Comparison of ENCODE assay signal across 1 cellular context in the genomic region with DNA sequence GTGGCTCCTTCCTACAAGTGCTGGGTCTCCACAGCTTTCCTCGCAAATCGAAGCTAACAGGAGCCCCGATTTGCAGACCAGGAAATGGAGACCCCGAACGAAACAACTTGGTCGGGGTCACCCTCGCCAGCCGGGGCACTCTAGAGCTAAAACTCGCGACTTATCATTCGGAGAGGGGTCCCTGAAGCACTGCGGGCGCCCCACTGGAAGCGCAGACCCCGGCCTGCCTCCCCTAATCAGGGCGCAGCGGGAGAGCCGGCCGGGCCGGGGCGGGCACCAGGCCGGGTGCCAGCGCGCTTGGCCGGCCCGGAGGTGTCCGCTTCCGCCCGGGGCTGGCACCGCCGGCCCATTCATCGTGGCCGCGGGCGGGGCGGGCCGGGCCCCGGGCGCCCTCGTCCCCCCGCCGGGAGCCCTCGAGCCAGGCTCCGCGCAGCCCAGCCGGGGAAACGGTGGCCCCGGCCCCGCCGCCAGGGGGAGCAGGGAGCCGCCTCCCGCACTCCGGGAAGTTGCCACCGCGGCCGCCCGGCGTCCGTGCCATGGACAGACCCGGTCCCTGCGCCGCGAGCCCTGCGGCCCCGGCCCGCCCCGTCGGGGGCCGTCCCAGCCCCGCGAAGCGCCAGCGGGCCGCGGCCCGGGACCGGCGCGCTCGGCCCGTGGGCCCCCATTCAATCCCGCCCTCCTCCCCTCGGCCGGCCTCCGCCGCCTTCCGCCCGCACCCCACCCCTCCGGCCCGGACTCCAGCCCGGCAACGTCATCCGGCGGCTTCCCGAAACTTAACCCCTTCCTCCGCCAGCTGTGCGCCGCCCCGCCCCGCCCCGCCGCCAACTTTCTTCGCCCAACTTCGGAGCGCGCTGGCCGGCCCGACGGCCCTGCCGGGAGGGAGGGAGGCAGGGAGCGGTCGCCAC.
TF ChIP-seq lines count a peak whose summit lies in the region.

No MANE protein-coding gene starts in this region.

TF ChIP-seq in HepG2, 621 proteins besides CTCF, POLR2A, EP300 and RAD21 (continued from another document and continues in another):
- TF ChIP-seq, protein P1, sequence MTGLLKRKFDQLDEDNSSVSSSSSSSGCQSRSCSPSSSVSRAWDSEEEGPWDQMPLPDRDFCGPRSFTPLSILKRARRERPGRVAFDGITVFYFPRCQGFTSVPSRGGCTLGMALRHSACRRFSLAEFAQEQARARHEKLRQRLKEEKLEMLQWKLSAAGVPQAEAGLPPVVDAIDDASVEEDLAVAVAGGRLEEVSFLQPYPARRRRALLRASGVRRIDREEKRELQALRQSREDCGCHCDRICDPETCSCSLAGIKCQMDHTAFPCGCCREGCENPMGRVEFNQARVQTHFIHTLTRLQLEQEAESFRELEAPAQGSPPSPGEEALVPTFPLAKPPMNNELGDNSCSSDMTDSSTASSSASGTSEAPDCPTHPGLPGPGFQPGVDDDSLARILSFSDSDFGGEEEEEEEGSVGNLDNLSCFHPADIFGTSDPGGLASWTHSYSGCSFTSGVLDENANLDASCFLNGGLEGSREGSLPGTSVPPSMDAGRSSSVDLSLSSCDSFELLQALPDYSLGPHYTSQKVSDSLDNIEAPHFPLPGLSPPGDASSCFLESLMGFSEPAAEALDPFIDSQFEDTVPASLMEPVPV (CRISPR knock-in tag; IDR thresholded peaks at IDR 0.05) = no peak
- no peak for TF ChIP-seq ZMYM2 (CRISPR knock-in tag; IDR thresholded peaks at IDR 0.05)
- TF ChIP-seq ASH2L (IDR thresholded peaks at IDR 0.05; ENCODE audit: insufficient read length, low read depth, low read length) = no peak
- TF ChIP-seq ZBTB49 (CRISPR knock-in tag; IDR thresholded peaks at IDR 0.05; ENCODE audit: borderline replicate concordance) = no peak
- TF ChIP-seq DZIP1 (CRISPR knock-in tag; IDR thresholded peaks at IDR 0.05) = no peak
- no peak; the same call in 1 of the 2 replicates for TF ChIP-seq HOXA9 (CRISPR knock-in tag; IDR thresholded peaks at IDR 0.05; ENCODE audit: borderline replicate concordance)
- TF ChIP-seq, protein P2, sequence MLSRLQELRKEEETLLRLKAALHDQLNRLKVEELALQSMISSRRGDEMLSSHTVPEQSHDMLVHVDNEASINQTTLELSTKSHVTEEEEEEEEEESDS (CRISPR knock-in tag; IDR thresholded peaks at IDR 0.05; ENCODE audit: borderline replicate concordance) = no peak
- no peak for TF ChIP-seq HDAC2 (CRISPR knock-in tag; IDR thresholded peaks at IDR 0.05)
- TF ChIP-seq ATF2 (CRISPR knock-in tag; IDR thresholded peaks at IDR 0.05) = no peak
- 0 out of 2 replicates have a peak, but pooled peaks have one; percentile 50 for TF ChIP-seq ZFP62 (CRISPR knock-in tag; IDR thresholded peaks at IDR 0.05)
- TF ChIP-seq ZNF274 (CRISPR knock-in tag; IDR thresholded peaks at IDR 0.05) = peak; percentile 62; the same call in 1 of the 2 replicates
- TF ChIP-seq, protein P3, sequence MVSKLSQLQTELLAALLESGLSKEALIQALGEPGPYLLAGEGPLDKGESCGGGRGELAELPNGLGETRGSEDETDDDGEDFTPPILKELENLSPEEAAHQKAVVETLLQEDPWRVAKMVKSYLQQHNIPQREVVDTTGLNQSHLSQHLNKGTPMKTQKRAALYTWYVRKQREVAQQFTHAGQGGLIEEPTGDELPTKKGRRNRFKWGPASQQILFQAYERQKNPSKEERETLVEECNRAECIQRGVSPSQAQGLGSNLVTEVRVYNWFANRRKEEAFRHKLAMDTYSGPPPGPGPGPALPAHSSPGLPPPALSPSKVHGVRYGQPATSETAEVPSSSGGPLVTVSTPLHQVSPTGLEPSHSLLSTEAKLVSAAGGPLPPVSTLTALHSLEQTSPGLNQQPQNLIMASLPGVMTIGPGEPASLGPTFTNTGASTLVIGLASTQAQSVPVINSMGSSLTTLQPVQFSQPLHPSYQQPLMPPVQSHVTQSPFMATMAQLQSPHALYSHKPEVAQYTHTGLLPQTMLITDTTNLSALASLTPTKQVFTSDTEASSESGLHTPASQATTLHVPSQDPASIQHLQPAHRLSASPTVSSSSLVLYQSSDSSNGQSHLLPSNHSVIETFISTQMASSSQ (IDR thresholded peaks at IDR 0.05; ENCODE audit: low read depth) = no peak
- TF ChIP-seq, protein P3 (CRISPR knock-in tag; IDR thresholded peaks at IDR 0.05; ENCODE audit: borderline replicate concordance) = no peak
- TF ChIP-seq JUNB (CRISPR knock-in tag; IDR thresholded peaks at IDR 0.05; ENCODE audit: borderline replicate concordance) = no peak
- no peak for TF ChIP-seq ZNF205 (CRISPR knock-in tag; IDR thresholded peaks at IDR 0.05)
- TF ChIP-seq, protein P4, sequence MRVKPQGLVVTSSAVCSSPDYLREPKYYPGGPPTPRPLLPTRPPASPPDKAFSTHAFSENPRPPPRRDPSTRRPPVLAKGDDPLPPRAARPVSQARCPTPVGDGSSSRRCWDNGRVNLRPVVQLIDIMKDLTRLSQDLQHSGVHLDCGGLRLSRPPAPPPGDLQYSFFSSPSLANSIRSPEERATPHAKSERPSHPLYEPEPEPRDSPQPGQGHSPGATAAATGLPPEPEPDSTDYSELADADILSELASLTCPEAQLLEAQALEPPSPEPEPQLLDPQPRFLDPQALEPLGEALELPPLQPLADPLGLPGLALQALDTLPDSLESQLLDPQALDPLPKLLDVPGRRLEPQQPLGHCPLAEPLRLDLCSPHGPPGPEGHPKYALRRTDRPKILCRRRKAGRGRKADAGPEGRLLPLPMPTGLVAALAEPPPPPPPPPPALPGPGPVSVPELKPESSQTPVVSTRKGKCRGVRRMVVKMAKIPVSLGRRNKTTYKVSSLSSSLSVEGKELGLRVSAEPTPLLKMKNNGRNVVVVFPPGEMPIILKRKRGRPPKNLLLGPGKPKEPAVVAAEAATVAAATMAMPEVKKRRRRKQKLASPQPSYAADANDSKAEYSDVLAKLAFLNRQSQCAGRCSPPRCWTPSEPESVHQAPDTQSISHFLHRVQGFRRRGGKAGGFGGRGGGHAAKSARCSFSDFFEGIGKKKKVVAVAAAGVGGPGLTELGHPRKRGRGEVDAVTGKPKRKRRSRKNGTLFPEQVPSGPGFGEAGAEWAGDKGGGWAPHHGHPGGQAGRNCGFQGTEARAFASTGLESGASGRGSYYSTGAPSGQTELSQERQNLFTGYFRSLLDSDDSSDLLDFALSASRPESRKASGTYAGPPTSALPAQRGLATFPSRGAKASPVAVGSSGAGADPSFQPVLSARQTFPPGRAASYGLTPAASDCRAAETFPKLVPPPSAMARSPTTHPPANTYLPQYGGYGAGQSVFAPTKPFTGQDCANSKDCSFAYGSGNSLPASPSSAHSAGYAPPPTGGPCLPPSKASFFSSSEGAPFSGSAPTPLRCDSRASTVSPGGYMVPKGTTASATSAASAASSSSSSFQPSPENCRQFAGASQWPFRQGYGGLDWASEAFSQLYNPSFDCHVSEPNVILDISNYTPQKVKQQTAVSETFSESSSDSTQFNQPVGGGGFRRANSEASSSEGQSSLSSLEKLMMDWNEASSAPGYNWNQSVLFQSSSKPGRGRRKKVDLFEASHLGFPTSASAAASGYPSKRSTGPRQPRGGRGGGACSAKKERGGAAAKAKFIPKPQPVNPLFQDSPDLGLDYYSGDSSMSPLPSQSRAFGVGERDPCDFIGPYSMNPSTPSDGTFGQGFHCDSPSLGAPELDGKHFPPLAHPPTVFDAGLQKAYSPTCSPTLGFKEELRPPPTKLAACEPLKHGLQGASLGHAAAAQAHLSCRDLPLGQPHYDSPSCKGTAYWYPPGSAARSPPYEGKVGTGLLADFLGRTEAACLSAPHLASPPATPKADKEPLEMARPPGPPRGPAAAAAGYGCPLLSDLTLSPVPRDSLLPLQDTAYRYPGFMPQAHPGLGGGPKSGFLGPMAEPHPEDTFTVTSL (CRISPR knock-in tag; IDR thresholded peaks at IDR 0.05; ENCODE audit: borderline replicate concordance) = peak; percentile 16; the same call in 1 of the 2 replicates
- TF ChIP-seq ETV5 (CRISPR knock-in tag; IDR thresholded peaks at IDR 0.05; ENCODE audit: borderline replicate concordance) = peak; percentile 30; the same call in 1 of the 2 replicates
- no peak for TF ChIP-seq NCOA1 (CRISPR knock-in tag; IDR thresholded peaks at IDR 0.05)
- TF ChIP-seq HES4 (CRISPR knock-in tag; IDR thresholded peaks at IDR 0.05; ENCODE audit: borderline replicate concordance) = peak; percentile 59; the same call in 1 of the 2 replicates
- 0 out of 2 replicates have a peak, but pooled peaks have one; percentile 39 for TF ChIP-seq ZNF816 (CRISPR knock-in tag; IDR thresholded peaks at IDR 0.05; ENCODE audit: borderline replicate concordance)
- 0 out of 2 replicates have a peak, but pooled peaks have one; percentile 35 for TF ChIP-seq MTF2 (CRISPR knock-in tag; IDR thresholded peaks at IDR 0.05; ENCODE audit: borderline replicate concordance)
- no peak for TF ChIP-seq ZNF143 (CRISPR knock-in tag; IDR thresholded peaks at IDR 0.05)
- TF ChIP-seq ZNF136 (CRISPR knock-in tag; IDR thresholded peaks at IDR 0.05; ENCODE audit: low read depth) = 0 out of 2 replicates have a peak, but pooled peaks have one; percentile 57
- TF ChIP-seq HINFP (CRISPR knock-in tag; IDR thresholded peaks at IDR 0.05; ENCODE audit: low read depth) = no peak
- no peak for TF ChIP-seq ZNF674 (CRISPR knock-in tag; IDR thresholded peaks at IDR 0.05; ENCODE audit: low read depth)
- no peak for TF ChIP-seq ZNF282 (IDR thresholded peaks at IDR 0.05; ENCODE audit: partially characterized antibody)
- TF ChIP-seq, protein P5, sequence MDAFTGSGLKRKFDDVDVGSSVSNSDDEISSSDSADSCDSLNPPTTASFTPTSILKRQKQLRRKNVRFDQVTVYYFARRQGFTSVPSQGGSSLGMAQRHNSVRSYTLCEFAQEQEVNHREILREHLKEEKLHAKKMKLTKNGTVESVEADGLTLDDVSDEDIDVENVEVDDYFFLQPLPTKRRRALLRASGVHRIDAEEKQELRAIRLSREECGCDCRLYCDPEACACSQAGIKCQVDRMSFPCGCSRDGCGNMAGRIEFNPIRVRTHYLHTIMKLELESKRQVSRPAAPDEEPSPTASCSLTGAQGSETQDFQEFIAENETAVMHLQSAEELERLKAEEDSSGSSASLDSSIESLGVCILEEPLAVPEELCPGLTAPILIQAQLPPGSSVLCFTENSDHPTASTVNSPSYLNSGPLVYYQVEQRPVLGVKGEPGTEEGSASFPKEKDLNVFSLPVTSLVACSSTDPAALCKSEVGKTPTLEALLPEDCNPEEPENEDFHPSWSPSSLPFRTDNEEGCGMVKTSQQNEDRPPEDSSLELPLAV (CRISPR knock-in tag; conservative IDR thresholded peaks at IDR 0.05; ENCODE audit: low read depth) = no peak
